In genomic region chr13:20231839-20232555, GRCh38 we compare ENCODE assay signal across 8 cellular contexts. TPM values are rescaled to one million over a fixed set of nuclear protein-coding genes. Genes with fewer than 3 reads are reported as not detected.
A peak's percentile ranks its signal among the peaks of the same experiment; 100 is the strongest.
DNase-seq lines count a peak whose midpoint lies in the region; ATAC-seq and TF ChIP-seq lines count a peak whose summit lies in the region.
"Had no signal": no experiment of that assay in that cellular context is flagged by ENCODE, and none has a peak within 500 bp of the region (broad histone marks: within the 10 kb centered on the region; RNA-seq: fewer than 3 reads in every experiment).

Gene GJB6 (minus strand): TSS chr13:20232319. CDS start chr13:20223480, 8,839 bp downstream.

- no peak for TF ChIP-seq CTCF in IMR-90 (conservative IDR thresholded peaks at IDR 0.05; ENCODE audit: low read depth, low read length)

- no peaks in the 10 kb centered on the region for H4K20me1 ChIP-seq in IMR-90 (ENCODE audit: insufficient read depth, low read length)

- H3K56ac ChIP-seq in IMR-90 (ENCODE audit: extremely low read depth, insufficient read depth, low read length) = no peak within 1 kb of the TSS

- no TSS peak for BruUV-seq in IMR-90 (replicated peaks; lab: Mats Ljungman, UMichigan)

- H3K9ac ChIP-seq in IMR-90 (ENCODE audit: low read depth, low read length) = no peak within 1 kb of the TSS

- H2AFZ ChIP-seq in IMR-90 (replicated peaks; ENCODE audit: low read length, poor library complexity) = no peak within 1 kb of the TSS

- H3K18ac ChIP-seq in IMR-90 (ENCODE audit: low read depth, low read length) = no peak within 1 kb of the TSS

- H3K9me3 ChIP-seq in IMR-90 (ENCODE audit: control insufficient read depth, insufficient read depth, low read length) = no peaks in the 10 kb centered on the region
- no peaks in the 10 kb centered on the region for H3K9me3 ChIP-seq in iPS-18c (ENCODE audit: control insufficient read depth, insufficient read depth, low read length)

- no peak within 1 kb of the TSS for H2BK120ac ChIP-seq in IMR-90 (ENCODE audit: low read depth, low read length)

- no peak within 1 kb of the TSS for H3K14ac ChIP-seq in IMR-90 (replicated peaks; ENCODE audit: low read depth, low read length)

- 2% methylated on average over 52 of the region's 85 CpGs; no CpG with 5 or more reads in 1 of the 2 experiments for whole genome bisulfite sequencing in IMR-90 (ENCODE audit: extremely low coverage in 2 of 2, insufficient read length in 1 of 2), 2 experiments

- CTCF ChIA-PET in IMR-90 (lab: Yijun Ruan, JAX) = no interaction called here

- no peak within 1 kb of the TSS for H4K5ac ChIP-seq in IMR-90 (ENCODE audit: low read depth, low read length)

- H3K4me3 ChIP-seq in IMR-90 (ENCODE audit: insufficient read depth, low read depth, low read length) (no peak within 1 kb of the TSS), iPS-18c (ENCODE audit: insufficient read depth, low read depth, low read length) (peak within 1 kb of the TSS; percentile 55)
- H3K4me3 ChIP-seq: lung had no signal

- no peaks in the 10 kb centered on the region for H3K4me1 ChIP-seq in IMR-90 (ENCODE audit: control insufficient read depth, insufficient read depth, low read length)

- no peak within 1 kb of the TSS for H4K8ac ChIP-seq in IMR-90 (ENCODE audit: low read depth in 2 of 2, low read length in 2 of 2)

- dilution Hi-C loops in IMR-90 (cut with HindIII; ENCODE audit: low sequenced_read_pairs, unreplicated experiment) = no loop called here

- no peak within 1 kb of the TSS for H3K27ac ChIP-seq in IMR-90 (ENCODE audit: insufficient read depth, low read length)

- no peaks in the 10 kb centered on the region for H3K36me3 ChIP-seq in IMR-90 (ENCODE audit: control insufficient read depth, insufficient read depth, low read length)

- H3K4ac ChIP-seq in IMR-90 (ENCODE audit: low read depth, low read length) = no peak within 1 kb of the TSS

- no peak within 1 kb of the TSS for H2AK9ac ChIP-seq in IMR-90 (replicated peaks; ENCODE audit: low read depth, low read length, poor library complexity)

- intact Hi-C loops in IMR-90 (cut with micrococcal nuclease) = no loop called here

- no peak within 1 kb of the TSS for H2AK5ac ChIP-seq in IMR-90 (ENCODE audit: low read depth, low read length)

- in situ Hi-C loops in IMR-90 (cut with MboI; ENCODE audit: low sequenced_read_pairs) = no loop called here

- no peak within 1 kb of the TSS for H2BK20ac ChIP-seq in IMR-90 (ENCODE audit: low read depth, low read length)

- H3K4me2 ChIP-seq in IMR-90 (ENCODE audit: low read depth, low read length) = no peak within 1 kb of the TSS

- DNase-seq in IMR-90 (no peak), NCI-H82 treated with DMSO at 0.1 percent for 48 hours (lab: John Stamatoyannopoulos, UW; ENCODE audit: unreplicated experiment) (no peak), NCI-H2107 (lab: John Stamatoyannopoulos, UW) (no peak)
- DNase-seq in activated effector memory CD4-positive, alpha-beta T cell treated with Interleukin-2 at 50 U/mL for 16 hours = peak; percentile 5
- DNase-seq in stimulated activated CD8-positive, alpha-beta memory T cell treated with anti-CD3 and anti-CD28 coated beads, Interleukin-15, amount 100 ng/mL, for 24 hours (ENCODE audit: low read depth) = peak; percentile 11

- no peak for TF ChIP-seq POLR2A in IMR-90 (IDR thresholded peaks at IDR 0.05; ENCODE audit: low read depth, low read length)

- H3K79me1 ChIP-seq in IMR-90 (ENCODE audit: low read depth in 1 of 2, low read length in 2 of 2) = no peaks in the 10 kb centered on the region

- H3K23ac ChIP-seq in IMR-90 (ENCODE audit: low read depth, low read length) = 0 out of 2 replicates have a peak within 1 kb of the TSS, but pooled peaks have one; percentile 24

- H3K9me1 ChIP-seq in IMR-90 (ENCODE audit: insufficient read depth, low read length) = no peaks in the 10 kb centered on the region

- H3K27me3 ChIP-seq in IMR-90 (ENCODE audit: control insufficient read depth, insufficient read depth, low read length) = peaks cover 67% of the 10 kb centered on the region

- no peak within 1 kb of the TSS for H4K91ac ChIP-seq in IMR-90 (ENCODE audit: insufficient read depth, low read depth, low read length)

- TF ChIP-seq RAD21 in IMR-90 (IDR thresholded peaks at IDR 0.05; ENCODE audit: low read length) = no peak

- POLR2A ChIA-PET in IMR-90 (lab: Charles Lee; ENCODE audit: unreplicated experiment) = no interaction called here

- ATAC-seq in IMR-90 (ENCODE audit: low read depth) (no peak), GM18861 (IDR thresholded peaks at IDR 0.05; ENCODE audit: unreplicated experiment) (no peak)

- no peak within 1 kb of the TSS for H2BK5ac ChIP-seq in IMR-90 (ENCODE audit: low read depth, low read length, poor library complexity, severe bottlenecking)

- H2BK15ac ChIP-seq in IMR-90 (ENCODE audit: low read depth, low read length) = no peak within 1 kb of the TSS

TF ChIP-seq in IMR-90, 13 proteins besides CTCF, POLR2A, EP300 and RAD21:
- TF ChIP-seq, protein P1, sequence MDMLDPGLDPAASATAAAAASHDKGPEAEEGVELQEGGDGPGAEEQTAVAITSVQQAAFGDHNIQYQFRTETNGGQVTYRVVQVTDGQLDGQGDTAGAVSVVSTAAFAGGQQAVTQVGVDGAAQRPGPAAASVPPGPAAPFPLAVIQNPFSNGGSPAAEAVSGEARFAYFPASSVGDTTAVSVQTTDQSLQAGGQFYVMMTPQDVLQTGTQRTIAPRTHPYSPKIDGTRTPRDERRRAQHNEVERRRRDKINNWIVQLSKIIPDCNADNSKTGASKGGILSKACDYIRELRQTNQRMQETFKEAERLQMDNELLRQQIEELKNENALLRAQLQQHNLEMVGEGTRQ (IDR thresholded peaks at IDR 0.05; ENCODE audit: low read depth, low read length) = no peak
- no peak for TF ChIP-seq FOS (IDR thresholded peaks at IDR 0.05; ENCODE audit: low read depth, low read length)
- no peak for TF ChIP-seq SMC3 (IDR thresholded peaks at IDR 0.05; ENCODE audit: low read depth, low read length)
- TF ChIP-seq CEBPB (IDR thresholded peaks at IDR 0.05; ENCODE audit: low read depth, low read length) = no peak
- no peak for TF ChIP-seq RCOR1 (IDR thresholded peaks at IDR 0.05; ENCODE audit: insufficient replicate concordance, low read length)
- TF ChIP-seq RFX5 (IDR thresholded peaks at IDR 0.05; ENCODE audit: low read depth, low read length) = no peak
- TF ChIP-seq MAZ (IDR thresholded peaks at IDR 0.05; ENCODE audit: borderline replicate concordance, low read depth, low read length) = no peak
- TF ChIP-seq MXI1 (IDR thresholded peaks at IDR 0.05; ENCODE audit: borderline replicate concordance, low read depth, low read length) = no peak
- no peak for TF ChIP-seq MAFK (IDR thresholded peaks at IDR 0.05; ENCODE audit: low read depth, low read length)
- TF ChIP-seq CHD1 (IDR thresholded peaks at IDR 0.05; ENCODE audit: low read depth, low read length) = no peak
- no peak for TF ChIP-seq BHLHE40 (IDR thresholded peaks at IDR 0.05; ENCODE audit: low read depth, low read length)
- no peak for TF ChIP-seq NFE2L2 (IDR thresholded peaks at IDR 0.05; ENCODE audit: low read depth, low read length)

RNA-seq across cellular contexts. Expression of gene GJB6, which starts in this region (rescaled TPM):
- not detected in 2 replicates for total RNA-seq in IMR-90 (2012; rRNA removed)
- polyA plus RNA-seq in IMR-90 (2012; rRNA removed) = not detected in 2 replicates
- not detected in 2 replicates for polyA plus RNA-seq in IMR-90 (2012; cell fraction: cytosol; rRNA removed)
- not detected in 2 replicates for polyA plus RNA-seq in IMR-90 (2012; cell fraction: nucleus; rRNA removed; ENCODE audit: low replicate concordance)
- total RNA-seq: lung had no signal

Comparison
In these comparisons a context has a peak if more than half of its experiments do, and no peak if none do; other contexts are left out.
1. DNase-seq: peak in activated effector memory CD4-positive, alpha-beta T cell treated with Interleukin-2 at 50 U/mL for 16 hours (single experiment) and stimulated activated CD8-positive, alpha-beta memory T cell treated with anti-CD3 and anti-CD28 coated beads, Interleukin-15, amount 100 ng/mL, for 24 hours (single experiment); none in IMR-90 (single experiment), NCI-H82 treated with DMSO at 0.1 percent for 48 hours (single experiment) and NCI-H2107 (single experiment).